Comparison of ENCODE assay signal across 11 cellular contexts in the genomic region with DNA sequence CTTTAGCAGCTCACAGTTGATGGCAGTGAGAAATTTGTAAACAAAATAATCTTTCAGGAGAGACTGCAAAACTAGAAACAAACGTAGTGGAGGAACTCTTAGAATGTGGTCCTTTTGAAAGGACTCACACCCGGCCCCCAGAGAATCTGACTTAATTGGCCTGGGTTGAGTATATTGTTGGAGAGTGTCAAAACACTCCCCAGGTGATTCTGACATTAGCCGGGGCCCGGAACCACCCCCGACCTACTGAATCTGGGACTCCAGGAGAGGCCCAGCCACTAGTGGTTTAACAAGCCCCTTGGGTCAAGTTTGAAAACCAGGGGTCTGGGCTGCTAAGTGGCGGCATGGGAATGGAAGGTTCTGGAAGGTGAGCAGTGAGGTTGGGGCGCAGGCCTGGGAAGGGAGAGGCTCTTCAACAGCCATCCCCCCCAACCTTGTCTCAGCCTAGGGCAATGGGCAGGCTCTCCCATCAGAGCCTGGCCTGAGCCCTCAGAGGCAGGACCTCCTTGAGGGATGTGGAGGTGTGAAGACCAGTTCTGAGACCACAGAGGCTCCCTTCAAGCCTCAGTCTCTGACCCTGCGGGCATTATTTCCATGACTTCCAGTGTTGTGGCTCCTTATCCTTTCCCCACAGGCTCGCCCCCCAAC. TPM values are rescaled to one million over a fixed set of nuclear protein-coding genes. Genes with fewer than 3 reads are reported as not detected.
DNase-seq lines count a peak whose midpoint lies in the region; ATAC-seq and TF ChIP-seq lines count a peak whose summit lies in the region.
"Had no signal": no experiment of that assay in that cellular context is flagged by ENCODE, and none has a peak within 500 bp of the region (broad histone marks: within the 10 kb centered on the region; RNA-seq: fewer than 3 reads in every experiment).

No MANE protein-coding gene starts in this region.

- no peak overlapping the region for H2AFZ ChIP-seq in GM23248
- H2AFZ ChIP-seq in PC-9 = peak overlapping the region; percentile 96; the same call in 1 of the 2 replicates

- 82 to 90% methylated on average over 9 of the region's 9 CpGs for WGBS in GM23248 (ENCODE audit: low coverage in 1 of 2, low lambda C conversion rate in 2 of 2, missing lambda C conversion rate in 2 of 2), 2 experiments
- 69 to 73% methylated on average over 9 of the region's 9 CpGs for WGBS in esophagus, 2 donors

- ATAC-seq in gastrocnemius medialis (no peak), HG02623 (IDR thresholded peaks at IDR 0.05; ENCODE audit: unreplicated experiment) (no peak)

- no peak overlapping the region for H3K9ac ChIP-seq in GM23248

- POLR2A ChIA-PET in PC-9 (lab: Charles Lee; ENCODE audit: unreplicated experiment) = no interaction called here

- CTCF ChIA-PET in PC-9 (lab: Charles Lee) = no interaction called here

- in situ Hi-C loops in GM23248 (cut with MboI) (no loop called here), gastrocnemius medialis (cut with MboI; ENCODE audit: low sequenced_read_pairs in 4 of 4) (no loop called here)

- no peak for TF ChIP-seq POLR2A in gastrocnemius medialis (IDR thresholded peaks at IDR 0.05)

- TF ChIP-seq CTCF in PC-9 (conservative IDR thresholded peaks at IDR 0.05) (no peak), gastrocnemius medialis (IDR thresholded peaks at IDR 0.05 in 4 of 5, conservative IDR thresholded peaks at IDR 0.05 in 1 of 5) (no peak)

- no peak for DNase-seq in GM23248
- DNase-seq in PC-9 = no peak
- DNase-seq in gastrocnemius medialis = no peak
- DNase-seq in NCI-H526 (lab: John Stamatoyannopoulos, UW) = no peak
- DNase-seq in stimulated activated CD4-positive, alpha-beta T cell treated with anti-CD3 and anti-CD28 coated beads, Interleukin-12 subunit alpha, Interleukin-12 subunit beta, amount 100 ng/mL, for 4 hours = no peak
- no peak for DNase-seq in AG08395 (ENCODE audit: low spot score)
- DNase-seq: glutamatergic neuron, NCI-H1417 treated with DMSO at 0.1 percent for 48 hours had no signal

- H3K9me3 ChIP-seq in GM23248 (ENCODE audit: low read depth) (no peaks in the 10 kb centered on the region), PC-9 (ENCODE audit: insufficient read depth, low read depth) (no peaks in the 10 kb centered on the region), esophagus (ENCODE audit: control insufficient read depth in 2 of 2, insufficient read depth in 1 of 2, low read depth in 1 of 2, low read length in 1 of 2) (no peaks in the 10 kb centered on the region), gastrocnemius medialis (no peaks in the 10 kb centered on the region)

- H4K20me1 ChIP-seq in GM23248 (ENCODE audit: insufficient read depth) = no peaks in the 10 kb centered on the region
- H4K20me1 ChIP-seq in PC-9 (ENCODE audit: insufficient read depth) = no peaks in the 10 kb centered on the region

- H3K4me3 ChIP-seq in GM23248 = no peak overlapping the region
- H3K4me3 ChIP-seq in PC-9 = peak overlapping the region; percentile 89
- H3K4me3 ChIP-seq in esophagus (ENCODE audit: low read depth in 1 of 2, low read length in 2 of 2) = no peak overlapping the region
- no peak overlapping the region for H3K4me3 ChIP-seq in gastrocnemius medialis

- H3K9me2 ChIP-seq in GM23248 (ENCODE audit: insufficient read depth) (no peaks in the 10 kb centered on the region), PC-9 (ENCODE audit: insufficient read depth) (no peaks in the 10 kb centered on the region)

- H3K4me1 ChIP-seq in GM23248 (ENCODE audit: insufficient read depth) = peaks cover 9% of the 10 kb centered on the region
- peaks cover 20% of the 10 kb centered on the region for H3K4me1 ChIP-seq in PC-9 (replicated peaks; ENCODE audit: insufficient read depth)
- H3K4me1 ChIP-seq in esophagus (ENCODE audit: control insufficient read depth in 2 of 2, insufficient read depth in 2 of 2, low read length in 1 of 2) = peaks cover 2% of the 10 kb centered on the region in 2 donors
- H3K4me1 ChIP-seq in gastrocnemius medialis = no peaks in the 10 kb centered on the region

- H3K36me3 ChIP-seq in GM23248 (ENCODE audit: low read depth) = no peaks in the 10 kb centered on the region
- H3K36me3 ChIP-seq in PC-9 (ENCODE audit: low read depth) = no peaks in the 10 kb centered on the region
- no peaks in the 10 kb centered on the region for H3K36me3 ChIP-seq in esophagus (ENCODE audit: control insufficient read depth in 2 of 2, insufficient read depth in 2 of 2, low read length in 1 of 2)
- no peaks in the 10 kb centered on the region for H3K36me3 ChIP-seq in gastrocnemius medialis
- H3K36me3 ChIP-seq: cardiac muscle cell had no signal

- H3K27me3 ChIP-seq in GM23248 (replicated peaks; ENCODE audit: insufficient read depth) (no peaks in the 10 kb centered on the region), PC-9 (ENCODE audit: insufficient read depth, low read depth) (no peaks in the 10 kb centered on the region), esophagus (ENCODE audit: control insufficient read depth in 1 of 2, insufficient read depth in 2 of 2, low read length in 2 of 2) (no peaks in the 10 kb centered on the region), gastrocnemius medialis (peaks cover 2 to 16% (median 11%) of the 10 kb centered on the region in 3 donors)
- H3K27me3 ChIP-seq: cardiac muscle cell had no signal

- intact Hi-C loops in PC-9 (cut with micrococcal nuclease; ENCODE audit: unreplicated experiment) (loop anchor here (10.0 kb wide), 1 partner anchor 388 kb away; no protein-coding TSS in a partner anchor), gastrocnemius medialis (cut with DNase I; ENCODE audit: low total_unique reads) (no loop called here)

- H3F3A ChIP-seq in GM23248 (ENCODE audit: insufficient read depth) (peaks cover 45% of the 10 kb centered on the region), PC-9 (ENCODE audit: insufficient read depth, low read depth) (peaks cover 48% of the 10 kb centered on the region)

- H3K4me2 ChIP-seq in GM23248 (ENCODE audit: unreplicated experiment) (no peak overlapping the region), PC-9 (peak overlapping the region; percentile 80)

- H3K79me2 ChIP-seq in GM23248 (ENCODE audit: insufficient read depth) (peaks cover 23% of the 10 kb centered on the region), PC-9 (ENCODE audit: low read depth) (peaks cover 39% of the 10 kb centered on the region)

- H3K27ac ChIP-seq in GM23248 = 0 out of 2 replicates have a peak overlapping the region, but pooled peaks have one; percentile 56
- peak overlapping the region; percentile 93 for H3K27ac ChIP-seq in PC-9
- H3K27ac ChIP-seq in esophagus (ENCODE audit: low read depth in 2 of 2, low read length in 1 of 2) = peak overlapping the region; percentile 96 to 97
- H3K27ac ChIP-seq in gastrocnemius medialis = peak overlapping the region; percentile 67 to 79 (median 74)
- H3K27ac ChIP-seq: cardiac muscle cell had no signal

- BruUV-seq in PC-9 (replicated peaks; lab: Mats Ljungman, UMichigan) = TSS peak; percentile 38

RNA-seq across cellular contexts. Expression of gene ELK3, which starts 1.1 kb away (rescaled TPM):
- 27.1 and 31.9 TPM in 2 replicates for total RNA-seq in GM23248 (2014; rRNA removed; shearing (Covaris generic))
- polyA plus RNA-seq in GM23248 (2016; fragmentation: Nextera tagmentation; extraction: Ambion mirVana) (48.9 and 51.9 TPM in 2 replicates), esophagus (10 to 100 TPM; 15.8 to 17.0 TPM)
- total RNA-seq in PC-9 (2021) (48.0 and 52.3 TPM in 2 replicates), gastrocnemius medialis (1 to 10 TPM; 3.7 to 6.6 (median 4.9) TPM)
